Comparison of ENCODE assay signal across 35 cellular contexts in the genomic region with DNA sequence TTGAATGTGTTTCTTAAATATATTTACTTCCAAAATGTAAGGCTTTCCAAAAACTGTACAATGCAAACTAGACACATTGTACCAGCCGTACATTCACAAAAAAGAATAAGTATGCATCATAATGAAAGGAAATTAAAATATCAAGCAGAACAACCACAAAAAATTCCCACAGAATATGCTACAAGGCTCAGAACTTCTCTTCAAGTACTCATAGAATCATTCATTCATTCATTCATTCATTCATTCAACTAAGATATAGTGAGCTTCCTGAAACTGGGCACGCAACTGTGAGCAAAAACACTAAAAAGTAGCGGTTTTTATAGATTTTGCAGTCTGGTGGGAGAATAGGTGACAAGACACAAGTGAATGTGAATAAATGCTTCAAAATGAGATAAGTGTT.
DNase-seq lines count a peak whose midpoint lies in the region; ATAC-seq, FAIRE-seq and TF ChIP-seq lines count a peak whose summit lies in the region.
"Had no signal": no experiment of that assay in that cellular context is flagged by ENCODE, and none has a peak within 500 bp of the region (broad histone marks: within the 10 kb centered on the region; RNA-seq: fewer than 3 reads in every experiment).

No MANE protein-coding gene starts in this region.

- dilution Hi-C loops in IMR-90 (cut with HindIII; ENCODE audit: low sequenced_read_pairs, unreplicated experiment), result no loop called here

- H3K4me1 ChIP-seq in IMR-90 (ENCODE audit: control insufficient read depth, insufficient read depth, low read length), result peaks cover 14% of the 10 kb centered on the region
- no peaks in the 10 kb centered on the region for H3K4me1 ChIP-seq in GM12878 (ENCODE audit: control insufficient read depth, insufficient read depth, low read length)
- H3K4me1 ChIP-seq: BE2C; BLaER1; BLaER1 treated with 17β-estradiol and CSF1 and Interleukin-3, amounts not matched to agents 10 nM and 100 nM had no signal

- H2BK20ac ChIP-seq in IMR-90 (ENCODE audit: low read depth, low read length), result peak overlapping the region; percentile 77

- 0 out of 4 replicates have a peak, but pooled peaks cover 0 to 3% of the 10 kb centered on the region in 2 experiments for H3K79me1 ChIP-seq in IMR-90 (ENCODE audit: low read depth in 1 of 2, low read length in 2 of 2)

- H3K4ac ChIP-seq in IMR-90 (ENCODE audit: low read depth, low read length), result peak overlapping the region; percentile 75; the same call in 1 of the 2 replicates

- H3K36me3 Mint-ChIP-seq in HFFc6 (ENCODE audit: low read depth) (peaks cover 8% of the 10 kb centered on the region), immature natural killer cell (no peaks in the 10 kb centered on the region)
- H3K36me3 Mint-ChIP-seq: CD14-positive monocyte; CD4-positive, alpha-beta memory T cell; CD4-positive, CD25-positive, alpha-beta regulatory T cell; CD8-positive, alpha-beta memory T cell; CD8-positive, alpha-beta T cell had no signal

- H2BK120ac ChIP-seq in IMR-90 (ENCODE audit: low read depth, low read length), result peak overlapping the region; percentile 93

- H2AK5ac ChIP-seq in IMR-90 (ENCODE audit: low read depth, low read length), result peak overlapping the region; percentile 32

- POLR2A ChIA-PET in IMR-90 (lab: Charles Lee; ENCODE audit: unreplicated experiment), result no interaction called here
- POLR2A ChIA-PET in GM12878 (lab: Charles Lee), result no interaction called here

- in situ Hi-C loops in IMR-90 (cut with MboI; ENCODE audit: low sequenced_read_pairs), result loop anchor here (10.0 to 25.0 kb wide), 3 partner anchors 152 to 1814 kb away; a partner anchor contains a TSS
- in situ Hi-C loops in GM12878 (cut with MboI), result loop anchor here (25.0 kb wide), 1 partner anchor 639 kb away; no protein-coding TSS in a partner anchor

- no peak overlapping the region for H3K23ac ChIP-seq in IMR-90 (ENCODE audit: low read depth, low read length)

- H4K20me1 ChIP-seq in IMR-90 (ENCODE audit: insufficient read depth, low read length), result no peaks in the 10 kb centered on the region
- H4K20me1 ChIP-seq in GM12878 (ENCODE audit: control insufficient read depth, insufficient read depth), result no peaks in the 10 kb centered on the region
- H4K20me1 ChIP-seq: BLaER1; BLaER1 treated with 17β-estradiol and CSF1 and Interleukin-3, amounts not matched to agents 10 nM and 100 nM had no signal

- H3K36me3 ChIP-seq in IMR-90 (ENCODE audit: control insufficient read depth, insufficient read depth, low read length) (no peaks in the 10 kb centered on the region; the same call in 1 of the 2 replicates), GM12878 (ENCODE audit: control insufficient read depth in 2 of 2, insufficient read depth in 2 of 2, low read length in 1 of 2) (no peaks in the 10 kb centered on the region)
- H3K36me3 ChIP-seq: BE2C; BLaER1; BLaER1 treated with 17β-estradiol and CSF1 and Interleukin-3, amounts not matched to agents 10 nM and 100 nM had no signal

- H3K14ac ChIP-seq in IMR-90 (replicated peaks; ENCODE audit: low read depth, low read length), result no peak overlapping the region

- no peak overlapping the region for H3K56ac ChIP-seq in IMR-90 (ENCODE audit: extremely low read depth, insufficient read depth, low read length)

- H4K91ac ChIP-seq in IMR-90 (ENCODE audit: insufficient read depth, low read depth, low read length), result peak overlapping the region; percentile 88

- no peak for TF ChIP-seq EP300 in GM12878 (IDR thresholded peaks at IDR 0.05; ENCODE audit: borderline replicate concordance in 1 of 2, control insufficient read depth in 1 of 2, low read depth in 2 of 2, low read length in 2 of 2)

- peaks cover 86% of the 10 kb centered on the region for H3K4me1 Mint-ChIP-seq in HFFc6 (ENCODE audit: low read depth)
- no peaks in the 10 kb centered on the region for H3K4me1 Mint-ChIP-seq in immature natural killer cell
- H3K4me1 Mint-ChIP-seq: B cell; CD14-positive monocyte; CD4-positive, alpha-beta memory T cell; CD4-positive, CD25-positive, alpha-beta regulatory T cell; CD8-positive, alpha-beta memory T cell had no signal

- peak overlapping the region; percentile 93 for H2BK5ac ChIP-seq in IMR-90 (ENCODE audit: low read depth, low read length, poor library complexity, severe bottlenecking)

- no peaks in the 10 kb centered on the region; the same call in 1 of the 2 replicates for H3K27me3 Mint-ChIP-seq in HFFc6 (ENCODE audit: insufficient read depth)
- no peaks in the 10 kb centered on the region for H3K27me3 Mint-ChIP-seq in immature natural killer cell (ENCODE audit: low read depth in 3 of 3)
- H3K27me3 Mint-ChIP-seq: B cell; CD4-positive, alpha-beta memory T cell; CD4-positive, alpha-beta T cell; CD4-positive, CD25-positive, alpha-beta regulatory T cell; CD8-positive, alpha-beta memory T cell had no signal

- TF ChIP-seq POLR2A in IMR-90 (IDR thresholded peaks at IDR 0.05; ENCODE audit: low read depth, low read length) (no peak), GM12878 (IDR thresholded peaks at IDR 0.05; ENCODE audit: low read depth, low read length) (no peak)

- no peak overlapping the region for H2AK9ac ChIP-seq in IMR-90 (replicated peaks; ENCODE audit: low read depth, low read length, poor library complexity)

- H2BK15ac ChIP-seq in IMR-90 (ENCODE audit: low read depth, low read length), result peak overlapping the region; percentile 45; the same call in 1 of the 3 replicates

- H3K79me2 ChIP-seq in GM12878 (ENCODE audit: control insufficient read depth, insufficient read depth, low read length), result no peaks in the 10 kb centered on the region

- FAIRE-seq in GM12878 (lab: Jason Lieb, UNC), result no peak
- FAIRE-seq: A204.1, D721Med had no signal

- H3K4me3 ChIP-seq in IMR-90 (ENCODE audit: insufficient read depth, low read depth, low read length) (no peak overlapping the region), GM12878 (no peak overlapping the region)
- H3K4me3 ChIP-seq: A549; BLaER1; BLaER1 treated with 17β-estradiol and CSF1 and Interleukin-3, amounts not matched to agents 10 nM and 100 nM had no signal

- intact Hi-C loops in IMR-90 (cut with micrococcal nuclease) (loop anchor here (5.0 kb wide), 2 partner anchors 154 to 304 kb away; no protein-coding TSS in a partner anchor), GM12878 (cut with micrococcal nuclease; ENCODE audit: unreplicated experiment) (loop anchor here (10.0 kb wide), 1 partner anchor 1532 kb away; no protein-coding TSS in a partner anchor)

- H4K5ac ChIP-seq in IMR-90 (ENCODE audit: low read depth, low read length), result peak overlapping the region; percentile 99; the same call in 1 of the 2 replicates

- no TSS peak for BruUV-seq in IMR-90 (replicated peaks; lab: Mats Ljungman, UMichigan)
- no TSS peak for BruUV-seq in GM12878 (replicated peaks; lab: Mats Ljungman, UMichigan)

- H3K27ac Mint-ChIP-seq in HFFc6 (peak overlapping the region; percentile 74; the same call in 1 of the 2 replicates), immature natural killer cell (no peak overlapping the region)
- H3K27ac Mint-ChIP-seq: B cell; CD14-positive monocyte; CD4-positive, alpha-beta memory T cell; CD4-positive, alpha-beta T cell; CD4-positive, CD25-positive, alpha-beta regulatory T cell; CD8-positive, alpha-beta memory T cell; CD8-positive, alpha-beta T cell had no signal

- no peaks in the 10 kb centered on the region for H3K9me3 ChIP-seq in IMR-90 (ENCODE audit: control insufficient read depth, insufficient read depth, low read length)
- no peaks in the 10 kb centered on the region for H3K9me3 ChIP-seq in GM12878 (replicated peaks; ENCODE audit: control insufficient read depth, insufficient read depth, low read length)
- H3K9me3 ChIP-seq: BE2C; BLaER1; BLaER1 treated with 17β-estradiol and CSF1 and Interleukin-3, amounts not matched to agents 10 nM and 100 nM; Caco-2 had no signal

- DNase-seq in HFFc6 (no peak), IMR-90 (no peak), GM12878 (ENCODE audit: low read depth, low spot score) (no peak), NCI-H1092 treated with DMSO at 0.1 percent for 48 hours (lab: John Stamatoyannopoulos, UW) (no peak), immature natural killer cell (no peak)
- DNase-seq: 8988T; ACHN; AML-193; BE2C; C1 segment of cervical spinal cord; Caco-2; Calu3; CD4-positive, alpha-beta memory T cell; CD4-positive, alpha-beta T cell; CD4-positive, CD25-positive, alpha-beta regulatory T cell; CD8-positive, alpha-beta memory T cell; CD8-positive, alpha-beta T cell; COR-L47; DMS 273 treated with DMSO at 0.1 percent for 48 hours; DMS153; DMS53; DMS79; DMS79 treated with DMSO at 0.1 percent for 48 hours; DND-41; EL had no signal

- SMC1A ChIA-PET in GM12878 (lab: Charles Lee; ENCODE audit: uncharacterized antibody, unreplicated experiment), result interaction anchor here (0.6 to 7.3 kb wide), 6 partner anchors 32 to 1841 kb away, joined by 3 to 65 read pairs (median 4); no protein-coding TSS in a partner anchor

- no peaks in the 10 kb centered on the region for H3K27me3 ChIP-seq in IMR-90 (ENCODE audit: control insufficient read depth, insufficient read depth, low read length)
- no peaks in the 10 kb centered on the region for H3K27me3 ChIP-seq in GM12878 (replicated peaks in 1 of 2; ENCODE audit: control insufficient read depth in 2 of 2, insufficient read depth in 2 of 2, low read length in 1 of 2)
- H3K27me3 ChIP-seq: BE2C; BLaER1; BLaER1 treated with 17β-estradiol and CSF1 and Interleukin-3, amounts not matched to agents 10 nM and 100 nM had no signal

- 100% methylated on average over 2 of the region's 3 CpGs; no CpG with 5 or more reads in 1 of the 2 experiments for WGBS in IMR-90 (ENCODE audit: extremely low coverage in 2 of 2, insufficient read length in 1 of 2), 2 experiments
- 52% methylated on average over 3 of the region's 3 CpGs for WGBS in GM12878 (ENCODE audit: insufficient coverage, insufficient replicate concordance, low lambda C conversion rate, missing lambda C conversion rate)

- H3K4me2 ChIP-seq in IMR-90 (ENCODE audit: low read depth, low read length) (no peak overlapping the region), GM12878 (ENCODE audit: control insufficient read depth, insufficient read depth) (no peak overlapping the region)
- H3K4me2 ChIP-seq: A549; BLaER1; BLaER1 treated with 17β-estradiol and CSF1 and Interleukin-3, amounts not matched to agents 10 nM and 100 nM had no signal

- H3K9me3 Mint-ChIP-seq in HFFc6 (no peaks in the 10 kb centered on the region; the same call in 1 of the 2 replicates), immature natural killer cell (peaks cover 4 to 46% (median 8%) of the 10 kb centered on the region in 6 donors)
- H3K9me3 Mint-ChIP-seq: CD14-positive monocyte had no signal

- CTCF ChIA-PET in IMR-90 (lab: Yijun Ruan, JAX), result no interaction called here
- CTCF ChIA-PET in GM12878 (lab: Yijun Ruan, JAX), result interaction anchor here (0.9 to 3.7 kb wide), 5 partner anchors 8 to 66 kb away, joined by 3 to 14 read pairs (median 6); no protein-coding TSS in a partner anchor

- H4K8ac ChIP-seq in IMR-90 (ENCODE audit: low read depth in 2 of 2, low read length in 2 of 2), result peak overlapping the region; percentile 14 to 82; a peak in 3 of 4 replicates

- H3K4me3 Mint-ChIP-seq in HFFc6, result peak overlapping the region; percentile 12; the same call in 1 of the 2 replicates
- H3K4me3 Mint-ChIP-seq in immature natural killer cell, result no peak overlapping the region
- H3K4me3 Mint-ChIP-seq: B cell; CD14-positive monocyte; CD4-positive, alpha-beta memory T cell; CD4-positive, alpha-beta T cell; CD4-positive, CD25-positive, alpha-beta regulatory T cell; CD8-positive, alpha-beta memory T cell; CD8-positive, alpha-beta T cell had no signal

- no peak for TF ChIP-seq CTCF in HFFc6 (IDR thresholded peaks at IDR 0.05)
- no peak for TF ChIP-seq CTCF in IMR-90 (conservative IDR thresholded peaks at IDR 0.05; ENCODE audit: low read depth, low read length)
- no peak for TF ChIP-seq CTCF in GM12878 (IDR thresholded peaks at IDR 0.05 in 2 of 3, conservative IDR thresholded peaks at IDR 0.05 in 1 of 3; ENCODE audit: control insufficient read depth in 2 of 3, extremely low read depth in 1 of 3, insufficient read depth in 1 of 3, low read depth in 3 of 3, low read length in 3 of 3)

- H3K27ac ChIP-seq in IMR-90 (ENCODE audit: insufficient read depth, low read length) (peak overlapping the region; percentile 83; the same call in 1 of the 2 replicates), GM12878 (ENCODE audit: control insufficient read depth, insufficient read depth) (no peak overlapping the region)
- H3K27ac ChIP-seq: 22Rv1; BLaER1; BLaER1 treated with 17β-estradiol and CSF1 and Interleukin-3, amounts not matched to agents 10 nM and 100 nM; C4-2B had no signal

- peak overlapping the region; percentile 98 for H3K18ac ChIP-seq in IMR-90 (ENCODE audit: low read depth, low read length)

- no peaks in the 10 kb centered on the region; the same call in 1 of the 2 replicates for H3K9me1 ChIP-seq in IMR-90 (ENCODE audit: insufficient read depth, low read length)

- ATAC-seq in IMR-90 (ENCODE audit: low read depth) (no peak), GM12878 (no peak), HG03342 (IDR thresholded peaks at IDR 0.05; ENCODE audit: unreplicated experiment) (no peak)
- ATAC-seq: A549; CD8-positive, alpha-beta T cell had no signal

- TF ChIP-seq RAD21 in IMR-90 (IDR thresholded peaks at IDR 0.05; ENCODE audit: low read length) (no peak), GM12878 (IDR thresholded peaks at IDR 0.05; ENCODE audit: insufficient read depth, low read depth, low read length) (no peak)

- H3K9ac ChIP-seq in IMR-90 (ENCODE audit: low read depth, low read length) (no peak overlapping the region), GM12878 (ENCODE audit: control insufficient read depth, insufficient read depth, low read length) (no peak overlapping the region)
- H3K9ac ChIP-seq: BLaER1; BLaER1 treated with 17β-estradiol and CSF1 and Interleukin-3, amounts not matched to agents 10 nM and 100 nM had no signal

- RAD21 ChIA-PET in GM12878 (lab: Charles Lee; ENCODE audit: unreplicated experiment), result interaction anchor here (0.8 kb wide), 1 partner anchor 166 kb away, joined by 3 read pairs; no protein-coding TSS in a partner anchor

- H2AFZ ChIP-seq in IMR-90 (replicated peaks; ENCODE audit: low read length, poor library complexity), result no peak overlapping the region
- no peak overlapping the region for H2AFZ ChIP-seq in GM12878 (ENCODE audit: control insufficient read depth, low read depth, low read length)
